24 cellular contexts compared by ENCODE assay signal in the genomic region with DNA sequence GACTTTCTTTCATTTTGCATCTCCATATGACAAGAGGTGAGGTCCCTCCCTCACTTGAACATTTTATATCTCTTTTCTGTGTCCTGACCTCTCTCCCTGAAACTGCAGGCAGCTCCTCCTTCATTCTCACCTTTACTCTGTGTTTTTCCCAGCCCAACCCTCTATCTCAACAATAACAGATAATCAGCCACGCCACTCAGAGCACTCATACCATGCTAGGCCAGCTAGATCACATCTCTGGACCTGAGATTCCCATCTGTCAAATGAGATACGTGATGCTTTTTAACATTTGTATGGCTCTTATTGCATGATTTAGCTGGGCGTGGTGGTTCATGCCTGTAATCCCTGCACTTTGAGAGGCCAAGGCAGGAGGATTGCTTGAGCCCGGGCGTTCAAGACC.
"Had no signal": no experiment of that assay in that cellular context is flagged by ENCODE, and none has a peak within 500 bp of the region (broad histone marks: within the 10 kb centered on the region; RNA-seq: fewer than 3 reads in every experiment).

No MANE protein-coding gene starts in this region.

- H3K27ac ChIP-seq: ascending aorta, SK-N-MC, VCaP had no signal

- ATAC-seq: activated CD4-positive, alpha-beta T cell treated with anti-CD3 and anti-CD28 coated beads for 36 hours; activated naive CD4-positive, alpha-beta T cell treated with anti-CD3 and anti-CD28 coated beads, Interleukin-2, amount 50 U/mL, for 72 hours; activated naive CD8-positive, alpha-beta T cell treated with anti-CD3 and anti-CD28 coated beads, Interleukin-2, amount 50 U/mL, for 24 hours; activated T-cell treated with anti-CD3 and anti-CD28 coated beads, Interleukin-2, amount 50 U/mL, for 4 hours; T-cell had no signal

- DNase-seq: activated CD4-positive, alpha-beta T cell treated with anti-CD3 and anti-CD28 coated beads for 36 hours; activated CD4-positive, alpha-beta T cell treated with anti-CD3 and anti-CD28 coated beads, Interleukin-2, amount 50 U/mL, for 4 hours; activated CD4-positive, CD25-positive, alpha-beta regulatory T cell; activated CD8-positive, alpha-beta memory T cell treated with anti-CD3 and anti-CD28 coated beads for 24 hours; activated effector memory CD4-positive, alpha-beta T cell treated with anti-CD3 and anti-CD28 coated beads, Interleukin-2, amount 50 U/mL, for 16 hours; activated naive CD4-positive, alpha-beta T cell treated with Interleukin-2 at 50 U/mL for 16 hours; activated naive CD8-positive, alpha-beta T cell treated with anti-CD3 and anti-CD28 coated beads, Interleukin-2, amount 50 U/mL, for 24 hours; activated T-cell treated with anti-CD3 and anti-CD28 coated beads, Interleukin-2, amount 50 U/mL, for 4 hours; amniotic stem cell; IMR-90; Kasumi-1; KBM-7; NCI-H146; NCI-H187 treated with DMSO at 0.1 percent for 48 hours; NCI-H2081 treated with DMSO at 0.1 percent for 48 hours; NCI-H226; NCI-H526; NCI-H774; T-cell had no signal

- H3K9me3 ChIP-seq: ascending aorta, body of pancreas had no signal

- H3K4me3 ChIP-seq: ascending aorta, body of pancreas, SK-N-MC had no signal

- H3K27me3 ChIP-seq: ascending aorta, body of pancreas had no signal
